Comparison of ENCODE assay signal across 8 cellular contexts in the genomic region with DNA sequence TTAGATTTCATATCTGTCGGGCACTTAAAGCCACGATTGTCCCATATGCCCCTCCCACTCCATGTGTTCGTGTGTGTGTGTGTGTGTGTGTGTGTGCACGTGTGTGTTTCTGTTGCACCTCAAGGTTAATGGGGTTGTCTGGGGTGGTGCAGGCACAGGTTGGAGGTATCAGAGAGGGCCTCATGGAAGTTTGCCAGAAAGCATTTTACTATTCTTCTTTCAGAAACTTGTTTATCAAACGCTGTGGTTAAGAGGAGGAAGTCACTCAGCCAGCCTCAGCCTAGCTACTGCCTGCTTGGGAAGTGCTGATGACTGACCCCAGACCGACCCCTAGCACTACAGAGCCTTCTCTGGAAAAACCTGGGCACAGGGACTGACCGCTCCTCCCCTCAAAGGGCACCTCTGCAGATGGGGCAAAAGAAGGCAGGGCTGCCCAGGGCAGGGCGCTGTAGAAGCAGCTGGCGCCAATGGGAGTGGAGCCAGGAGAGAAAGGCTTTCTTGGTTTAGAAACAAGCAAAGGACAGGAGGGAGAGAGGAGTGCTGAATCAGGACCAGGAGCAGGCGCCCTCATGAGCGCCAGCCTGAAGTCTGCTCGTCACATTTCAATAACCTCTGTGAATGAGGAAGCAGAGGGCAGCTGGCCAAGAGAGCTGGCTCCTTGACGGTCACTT. TPM values are rescaled to one million over a fixed set of nuclear protein-coding genes. Genes with fewer than 3 reads are reported as not detected.
DNase-seq lines count a peak whose midpoint lies in the region; ATAC-seq, FAIRE-seq and TF ChIP-seq lines count a peak whose summit lies in the region.

No MANE protein-coding gene starts in this region.

- H3K27me3 ChIP-seq in CD8-positive, alpha-beta T cell (ENCODE audit: insufficient read depth, low read length), result no peaks in the 10 kb centered on the region
- H3K27me3 ChIP-seq in cardiac muscle cell (peaks cover 7% of the 10 kb centered on the region), Karpas-422 (ENCODE audit: low read length) (0 out of 2 replicates have a peak, but pooled peaks cover 2% of the 10 kb centered on the region)

- ATAC-seq in CD8-positive, alpha-beta T cell, result peak; percentile 78
- peak; percentile 60 for ATAC-seq in HG03103 (IDR thresholded peaks at IDR 0.05; ENCODE audit: low read depth, unreplicated experiment)

- no peaks in the 10 kb centered on the region for H3K9me2 ChIP-seq in Karpas-422 (replicated peaks; ENCODE audit: insufficient read depth, low read length)

- H2AFZ ChIP-seq in Karpas-422 (ENCODE audit: low read length), result no peak overlapping the region

- DNase-seq in CD8-positive, alpha-beta T cell, result peak; percentile 16 to 72 (median 38)
- peak; percentile 4 for DNase-seq in T-helper 22 cell (ENCODE audit: low read depth)
- DNase-seq in cardiac muscle cell (ENCODE audit: low read depth in 1 of 2, low spot score in 1 of 2), result peak; percentile 40 to 60
- DNase-seq in GM12892 (ENCODE audit: insufficient read length), result no peak
- DNase-seq in effector CD8-positive, alpha-beta T cell (lab: John Stamatoyannopoulos, UW), result no peak
- DNase-seq in Karpas-422, result no peak
- no peak for DNase-seq in NCI-H2171 treated with DMSO at 0.1 percent for 48 hours (lab: John Stamatoyannopoulos, UW)

- peak overlapping the region; percentile 86 for H3K27ac Mint-ChIP-seq in CD8-positive, alpha-beta T cell

- POLR2A ChIA-PET in CD8-positive, alpha-beta T cell (lab: Charles Lee), result interaction anchor here (0.6 to 1.3 kb wide), 6 partner anchors 8 to 111 kb away, joined by 3 to 4 read pairs (median 4); no protein-coding TSS in a partner anchor

- peak overlapping the region; percentile 76 for H3K4me3 Mint-ChIP-seq in CD8-positive, alpha-beta T cell

- no peaks in the 10 kb centered on the region for H3K9me3 ChIP-seq in CD8-positive, alpha-beta T cell (ENCODE audit: low read length)
- no peaks in the 10 kb centered on the region for H3K9me3 ChIP-seq in cardiac muscle cell (ENCODE audit: low read depth)
- no peaks in the 10 kb centered on the region for H3K9me3 ChIP-seq in Karpas-422 (ENCODE audit: low read length)

- no peak for TF ChIP-seq POLR2A in GM12892 (IDR thresholded peaks at IDR 0.05; ENCODE audit: low read depth, low read length)

- intact Hi-C loops in CD8-positive, alpha-beta T cell (cut with DNase I, micrococcal nuclease), result no loop called here

- no peaks in the 10 kb centered on the region for H3K79me2 ChIP-seq in Karpas-422 (ENCODE audit: low read length)

- peaks cover 59% of the 10 kb centered on the region for H3K4me1 Mint-ChIP-seq in CD8-positive, alpha-beta T cell (ENCODE audit: low read depth)

- peak overlapping the region; percentile 13 for H3K4me3 ChIP-seq in CD8-positive, alpha-beta T cell (ENCODE audit: low read depth, low read length)
- H3K4me3 ChIP-seq in cardiac muscle cell (no peak overlapping the region), Karpas-422 (ENCODE audit: low read length) (no peak overlapping the region)

- CTCF ChIA-PET in CD8-positive, alpha-beta T cell (lab: Charles Lee), result interaction anchor here (0.9 kb wide), 1 partner anchor 474 kb away, joined by 3 read pairs; no protein-coding TSS in a partner anchor

- H3K4me1 ChIP-seq in CD8-positive, alpha-beta T cell (ENCODE audit: insufficient read depth, low read length), result peaks cover 52% of the 10 kb centered on the region
- H3K4me1 ChIP-seq in cardiac muscle cell (ENCODE audit: low read depth) (peaks cover 21% of the 10 kb centered on the region), Karpas-422 (ENCODE audit: low read length) (peaks cover 3% of the 10 kb centered on the region; the same call in 1 of the 2 replicates)

- no peak for FAIRE-seq in GM12892 (lab: Jason Lieb, UNC)

- H3K9me3 Mint-ChIP-seq in CD8-positive, alpha-beta T cell, result no peaks in the 10 kb centered on the region

- H3K4me2 ChIP-seq in Karpas-422 (ENCODE audit: low read depth, low read length, poor library complexity, severe bottlenecking), result no peak overlapping the region

- no peaks in the 10 kb centered on the region for H3K36me3 ChIP-seq in CD8-positive, alpha-beta T cell (ENCODE audit: insufficient read depth, low read length)
- H3K36me3 ChIP-seq in cardiac muscle cell, result no peaks in the 10 kb centered on the region
- no peaks in the 10 kb centered on the region for H3K36me3 ChIP-seq in Karpas-422 (ENCODE audit: insufficient read depth, low read length)

- H3K36me3 Mint-ChIP-seq in CD8-positive, alpha-beta T cell, result no peaks in the 10 kb centered on the region

- H3K27ac ChIP-seq in CD8-positive, alpha-beta T cell (ENCODE audit: low read depth, low read length), result no peak overlapping the region
- peak overlapping the region; percentile 40 for H3K27ac ChIP-seq in cardiac muscle cell
- no peak overlapping the region for H3K27ac ChIP-seq in Karpas-422 (ENCODE audit: low read length)

- H4K20me1 ChIP-seq in Karpas-422 (ENCODE audit: insufficient read depth, low read depth, low read length), result no peaks in the 10 kb centered on the region

- H3K27me3 Mint-ChIP-seq in CD8-positive, alpha-beta T cell (ENCODE audit: low read depth), result no peaks in the 10 kb centered on the region

- TF ChIP-seq CTCF in CD8-positive, alpha-beta T cell (IDR thresholded peaks at IDR 0.05), result no peak
- no peak for TF ChIP-seq CTCF in cardiac muscle cell (IDR thresholded peaks at IDR 0.05; ENCODE audit: low read depth, low read length)

- H3K9ac ChIP-seq in Karpas-422 (ENCODE audit: low read length), result no peak overlapping the region

RNA-seq across cellular contexts. Expression of gene SIAH3, which starts 3.9 kb away (rescaled TPM):
- total RNA-seq in CD8-positive, alpha-beta T cell, result under 1 TPM; 0.49 to 0.61 TPM
- total RNA-seq in cardiac muscle cell, result 2.2 and 3.9 TPM in 2 replicates
- 1.3 and 2.5 TPM in 2 replicates for polyA plus RNA-seq in cardiac muscle cell
- polyA plus RNA-seq in GM12892 (2012; ENCODE audit: missing spikeins), result not detected
- not detected in 2 replicates for total RNA-seq in Karpas-422 (2014; rRNA removed; shearing (Covaris generic); ENCODE audit: low replicate concordance)

Comparison
In these comparisons a context has a peak if more than half of its experiments do, and no peak if none do; other contexts are left out.
1. DNase-seq: peak in CD8-positive, alpha-beta T cell (7 of 7), T-helper 22 cell (single experiment) and cardiac muscle cell (2 of 2); none in GM12892 (single experiment), effector CD8-positive, alpha-beta T cell (single experiment), Karpas-422 (single experiment) and NCI-H2171 treated with DMSO at 0.1 percent for 48 hours (single experiment).